Comparison of ENCODE assay signal across 12 cellular contexts in genomic region chr12:52370906-52371608, GRCh38. TPM values are rescaled to one million over a fixed set of nuclear protein-coding genes. Genes with fewer than 3 reads are reported as not detected.
DNase-seq lines count a peak whose midpoint lies in the region; ATAC-seq and TF ChIP-seq lines count a peak whose summit lies in the region.
"Had no signal": no experiment of that assay in that cellular context is flagged by ENCODE, and none has a peak within 500 bp of the region (broad histone marks: within the 10 kb centered on the region; RNA-seq: fewer than 3 reads in every experiment).

No MANE protein-coding gene starts in this region.

- in situ Hi-C loops in transverse colon (cut with MboI; ENCODE audit: low pct_ligation_motif_present in 1 of 4, low pct_unique_long_range_greater_than_20kb in 1 of 4, low sequenced_read_pairs in 3 of 4): loop anchor here in 1 of 4 donors (10.0 kb wide), 1 partner anchor 514 kb away; no protein-coding TSS in a partner anchor

- no peak overlapping the region for H3K4me3 Mint-ChIP-seq in nephron
- H3K4me3 Mint-ChIP-seq: stimulated activated naive B cell treated with anti-CD40 and anti-IgM and Interleukin-4, amounts not matched to agents 10 μg/mL and 1 μg/mL and 100 μg/mL, for 72 hours had no signal

- TF ChIP-seq POLR2A in transverse colon (IDR thresholded peaks at IDR 0.05): no peak

- H3K27ac ChIP-seq in transverse colon: peak overlapping the region; percentile 26 to 55 (median 38)
- H3K27ac ChIP-seq: KMS-11, prostate gland had no signal

- no peaks in the 10 kb centered on the region for H3K9me3 ChIP-seq in transverse colon
- H3K9me3 ChIP-seq: prostate gland had no signal

- peaks cover 0 to 5% (median 0%) of the 10 kb centered on the region in 4 donors for H3K4me1 ChIP-seq in transverse colon
- H3K4me1 ChIP-seq: prostate gland had no signal

- no peak for TF ChIP-seq EP300 in transverse colon (IDR thresholded peaks at IDR 0.05; ENCODE audit: low read depth)

- no peaks in the 10 kb centered on the region for H3K36me3 Mint-ChIP-seq in nephron (ENCODE audit: low read depth)
- H3K36me3 Mint-ChIP-seq: stimulated activated naive B cell treated with anti-CD40 and anti-IgM and Interleukin-4, amounts not matched to agents 10 μg/mL and 1 μg/mL and 100 μg/mL, for 72 hours had no signal

- H3K27me3 ChIP-seq in transverse colon: no peaks in the 10 kb centered on the region

- H3K4me1 Mint-ChIP-seq in nephron: peaks cover 30% of the 10 kb centered on the region

- WGBS in transverse colon (ENCODE audit: low coverage in 1 of 2), 2 donors: 23 to 73% methylated on average over 5 to 12 of the region's 12 CpGs

- TF ChIP-seq CTCF in fibroblast of villous mesenchyme (IDR thresholded peaks at IDR 0.05; ENCODE audit: insufficient read depth, low read depth, low read length) (no peak), nephron (IDR thresholded peaks at IDR 0.05; ENCODE audit: unreplicated experiment in 3 of 3) (no peak), transverse colon (IDR thresholded peaks at IDR 0.05) (no peak)

- H3K36me3 ChIP-seq in transverse colon: no peaks in the 10 kb centered on the region
- H3K36me3 ChIP-seq: prostate gland had no signal

- H3K4me3 ChIP-seq in fibroblast of villous mesenchyme (ENCODE audit: low read depth, low read length): no peak overlapping the region
- H3K4me3 ChIP-seq in transverse colon: no peak overlapping the region
- H3K4me3 ChIP-seq: prostate gland had no signal

- peaks cover 24% of the 10 kb centered on the region for H3K27me3 Mint-ChIP-seq in nephron (ENCODE audit: low read depth)

- intact Hi-C loops in transverse colon (cut with DNase I; ENCODE audit: low total_unique reads): loop anchor here (10.0 kb wide), 2 partner anchors 144 to 504 kb away; no protein-coding TSS in a partner anchor

- H3K27ac Mint-ChIP-seq in nephron: peak overlapping the region in 2 of 3 experiments; percentile 85 to 89
- H3K27ac Mint-ChIP-seq: stimulated activated naive B cell treated with anti-CD40 and anti-IgM and Interleukin-4, amounts not matched to agents 10 μg/mL and 1 μg/mL and 100 μg/mL, for 72 hours had no signal

- H3K9me3 Mint-ChIP-seq in nephron: peaks cover 9% of the 10 kb centered on the region

- DNase-seq in amniotic epithelial cell (ENCODE audit: low read depth) (peak; percentile 66), fibroblast of villous mesenchyme (ENCODE audit: low read depth) (peak; percentile 56), transverse colon (peak; percentile 29), 8988T (no peak), HuH-7 (ENCODE audit: low spot score) (no peak)
- DNase-seq: activated CD4-positive, alpha-beta T cell treated with anti-CD3 and anti-CD28 coated beads, Interleukin-2, amount 50 U/mL, for 1 hour; stimulated activated naive B cell treated with anti-CD40 and anti-IgM and Interleukin-4, amounts not matched to agents 10 μg/mL and 1 μg/mL and 100 μg/mL, for 72 hours had no signal

- ATAC-seq in GM19455 (IDR thresholded peaks at IDR 0.05; ENCODE audit: unreplicated experiment) (no peak), GM21360 (IDR thresholded peaks at IDR 0.05; ENCODE audit: unreplicated experiment) (no peak)
- ATAC-seq: stimulated activated naive B cell treated with anti-CD40 and anti-IgM and Interleukin-4, amounts not matched to agents 10 μg/mL and 1 μg/mL and 100 μg/mL, for 72 hours had no signal

RNA-seq across cellular contexts. Expression of gene KRT85, which starts 3.8 kb away (rescaled TPM):
- total RNA-seq in fibroblast of villous mesenchyme (not detected in 2 replicates), transverse colon (not detected)
- total RNA-seq: prostate gland had no signal

RNA-seq across cellular contexts. Expression of gene KRT84, which starts 14.4 kb away (rescaled TPM):
- total RNA-seq in fibroblast of villous mesenchyme (not detected in 2 replicates), transverse colon (not detected)
- total RNA-seq: prostate gland had no signal

RNA-seq across cellular contexts. Expression of gene KRT82, which starts 35.1 kb away (rescaled TPM):
- not detected in 2 replicates for total RNA-seq in fibroblast of villous mesenchyme
- not detected for total RNA-seq in transverse colon
- total RNA-seq: prostate gland had no signal

RNA-seq across cellular contexts. Expression of gene KRT83, which starts 49.9 kb away (rescaled TPM):
- total RNA-seq in fibroblast of villous mesenchyme: not detected in 2 replicates
- not detected for total RNA-seq in transverse colon

Comparison
In these comparisons a context has a peak if more than half of its experiments do, and no peak if none do; other contexts are left out.
1. DNase-seq: peak in amniotic epithelial cell (single experiment), fibroblast of villous mesenchyme (single experiment) and transverse colon (single experiment); none in 8988T (single experiment) and HuH-7 (single experiment).